Comparison of ENCODE assay signal across 1 cellular context in genomic region chr22:35564975-35565867, GRCh38.
TF ChIP-seq lines count a peak whose summit lies in the region.

No MANE protein-coding gene starts in this region.

TF ChIP-seq in GM23338, 12 proteins besides CTCF, POLR2A, EP300 and RAD21:
- TF ChIP-seq REST (IDR thresholded peaks at IDR 0.05; ENCODE audit: unreplicated experiment) = no peak
- TF ChIP-seq ZNF462 (CRISPR knock-in tag; IDR thresholded peaks at IDR 0.05) = no peak
- TF ChIP-seq EZH2 (IDR thresholded peaks at IDR 0.05; ENCODE audit: low read depth, unreplicated experiment) = no peak
- TF ChIP-seq CREB1 (CRISPR knock-in tag; IDR thresholded peaks at IDR 0.05; ENCODE audit: low read depth) = no peak
- TF ChIP-seq, protein P1, sequence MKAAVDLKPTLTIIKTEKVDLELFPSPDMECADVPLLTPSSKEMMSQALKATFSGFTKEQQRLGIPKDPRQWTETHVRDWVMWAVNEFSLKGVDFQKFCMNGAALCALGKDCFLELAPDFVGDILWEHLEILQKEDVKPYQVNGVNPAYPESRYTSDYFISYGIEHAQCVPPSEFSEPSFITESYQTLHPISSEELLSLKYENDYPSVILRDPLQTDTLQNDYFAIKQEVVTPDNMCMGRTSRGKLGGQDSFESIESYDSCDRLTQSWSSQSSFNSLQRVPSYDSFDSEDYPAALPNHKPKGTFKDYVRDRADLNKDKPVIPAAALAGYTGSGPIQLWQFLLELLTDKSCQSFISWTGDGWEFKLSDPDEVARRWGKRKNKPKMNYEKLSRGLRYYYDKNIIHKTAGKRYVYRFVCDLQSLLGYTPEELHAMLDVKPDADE (IDR thresholded peaks at IDR 0.05) = no peak
- TF ChIP-seq STAT1 (IDR thresholded peaks at IDR 0.05; ENCODE audit: unreplicated experiment) = no peak
- TF ChIP-seq ZNF331 (CRISPR knock-in tag; IDR thresholded peaks at IDR 0.05; ENCODE audit: low read depth) = no peak
TF ChIP-seq in GM23338: peak in this region for 0.
